ENCODE assay signal across 1 cellular context in genomic region chr16:55982597-55982996, GRCh38.
A peak's percentile ranks its signal among the peaks of the same experiment; 100 is the strongest.
TF ChIP-seq lines count a peak whose summit lies in the region.

No MANE protein-coding gene starts in this region.

TF ChIP-seq in K562, 482 proteins besides CTCF, POLR2A, EP300 and RAD21 (continued from another document):
- TF ChIP-seq SMC3 (conservative IDR thresholded peaks at IDR 0.05; ENCODE audit: insufficient read depth, low read depth, low read length) (no peak), CTBP1 (IDR thresholded peaks at IDR 0.05; ENCODE audit: borderline replicate concordance) (peak; percentile 28; the same call in 1 of the 2 replicates), SAP30 (IDR thresholded peaks at IDR 0.05; ENCODE audit: borderline replicate concordance, insufficient read depth, low read depth, low read length, poor library complexity, severe bottlenecking) (no peak), HDAC1 (IDR thresholded peaks at IDR 0.05) (no peak), C11orf30 (IDR thresholded peaks at IDR 0.05; ENCODE audit: low read depth) (peak; percentile 47; the same call in 1 of the 2 replicates), NFE2 (IDR thresholded peaks at IDR 0.05; ENCODE audit: low read depth) (peak; percentile 74), ZNF583 (CRISPR knock-in tag; IDR thresholded peaks at IDR 0.05) (no peak), LEF1 (IDR thresholded peaks at IDR 0.05) (peak; percentile 37; the same call in 1 of the 2 replicates), ZNF398 (CRISPR knock-in tag; IDR thresholded peaks at IDR 0.05) (no peak), FOXJ3 (CRISPR knock-in tag; IDR thresholded peaks at IDR 0.05) (no peak), SUPT5H (IDR thresholded peaks at IDR 0.05) (no peak), CXXC5 (CRISPR knock-in tag; IDR thresholded peaks at IDR 0.05) (no peak), ZNF239 (CRISPR knock-in tag; IDR thresholded peaks at IDR 0.05) (peak; percentile 38), HDAC2 (IDR thresholded peaks at IDR 0.05) (no peak), KLF6 (CRISPR knock-in tag; IDR thresholded peaks at IDR 0.05; ENCODE audit: borderline replicate concordance) (no peak), PHF20 (IDR thresholded peaks at IDR 0.05; ENCODE audit: partially characterized antibody) (no peak), TCF7 (IDR thresholded peaks at IDR 0.05; ENCODE audit: borderline replicate concordance) (no peak), SMARCC2 (IDR thresholded peaks at IDR 0.05; ENCODE audit: low read depth) (no peak; the same call in 1 of the 2 replicates), ZNF311 (CRISPR knock-in tag; IDR thresholded peaks at IDR 0.05) (no peak), AFF4 (CRISPR knock-in tag; IDR thresholded peaks at IDR 0.05) (no peak), ZNF589 (CRISPR knock-in tag; IDR thresholded peaks at IDR 0.05; ENCODE audit: low read depth) (0 out of 2 replicates have a peak, but pooled peaks have one; percentile 60), MEF2A (IDR thresholded peaks at IDR 0.05; ENCODE audit: control insufficient read depth, low read depth, low read length) (no peak), CREB3 (tag; conservative IDR thresholded peaks at IDR 0.05; ENCODE audit: low read depth) (no peak), FOXM1 (IDR thresholded peaks at IDR 0.05; ENCODE audit: low read depth) (no peak), FOXM1 (CRISPR knock-in tag; IDR thresholded peaks at IDR 0.05; ENCODE audit: low read depth) (no peak), CBFA2T2 (conservative IDR thresholded peaks at IDR 0.05) (no peak), DPF2 (IDR thresholded peaks at IDR 0.05) (0 out of 2 replicates have a peak, but pooled peaks have one; percentile 20), MAFG (tag; conservative IDR thresholded peaks at IDR 0.05) (peak; percentile 22; the same call in 1 of the 2 replicates), SMAD1 (IDR thresholded peaks at IDR 0.05; ENCODE audit: low read depth, low read length, partially characterized antibody) (no peak), NFE2L1 (tag; IDR thresholded peaks at IDR 0.05; ENCODE audit: borderline replicate concordance, low read depth) (no peak), ZNF41 (CRISPR knock-in tag; conservative IDR thresholded peaks at IDR 0.05) (no peak), ELK1 (CRISPR knock-in tag; IDR thresholded peaks at IDR 0.05) (no peak), MED1 (CRISPR knock-in tag; IDR thresholded peaks at IDR 0.05; ENCODE audit: borderline replicate concordance) (no peak), NBN (IDR thresholded peaks at IDR 0.05; ENCODE audit: low read depth) (no peak), TEAD4 (IDR thresholded peaks at IDR 0.05; ENCODE audit: low read length) (0 out of 2 replicates have a peak, but pooled peaks have one; percentile 36), TEAD4 (CRISPR knock-in tag; IDR thresholded peaks at IDR 0.05; ENCODE audit: borderline replicate concordance) (no peak), TSC22D4 (tag; IDR thresholded peaks at IDR 0.05) (no peak), SRSF3 (IDR thresholded peaks at IDR 0.05; ENCODE audit: insufficient read depth, low read length) (no peak), SMAD4 (CRISPR knock-in tag; conservative IDR thresholded peaks at IDR 0.05) (peak; percentile 35), ESRRA (IDR thresholded peaks at IDR 0.05; ENCODE audit: borderline replicate concordance, low read depth) (peak; percentile 90; the same call in 1 of the 2 replicates), THRB (CRISPR knock-in tag; conservative IDR thresholded peaks at IDR 0.05) (no peak), ARID1B (IDR thresholded peaks at IDR 0.05) (peak; percentile 55; the same call in 1 of the 2 replicates), THRAP3 (IDR thresholded peaks at IDR 0.05; ENCODE audit: borderline replicate concordance) (no peak), TBP (optimal IDR thresholded peaks at IDR 0.05; ENCODE audit: low read depth, low read length) (no peak), RNF2 (IDR thresholded peaks at IDR 0.05) (no peak)
